ENCODE assay signal across 26 cellular contexts in genomic region chr20:21238400-21238799, GRCh38.
"Had no signal": no experiment of that assay in that cellular context is flagged by ENCODE, and none has a peak within 500 bp of the region (broad histone marks: within the 10 kb centered on the region; RNA-seq: fewer than 3 reads in every experiment).

No MANE protein-coding gene starts in this region.

- H3K9me3 Mint-ChIP-seq: activated CD4-positive, alpha-beta memory T cell treated with anti-CD3 and anti-CD28 coated beads, Interleukin-2, amount 10 ng/mL, durations not matched to agents 7 days and 5 days; activated CD4-positive, alpha-beta T cell treated with anti-CD3 and anti-CD28 coated beads, Interleukin-2, amount 10 ng/mL, durations not matched to agents 7 days and 5 days; activated naive CD4-positive, alpha-beta T cell treated with anti-CD3 and anti-CD28 coated beads, Interleukin-2, amount 10 ng/mL, durations not matched to agents 7 days and 5 days; activated T-cell treated with anti-CD3 and anti-CD28 coated beads, Interleukin-2, amount 50 U/mL, for 24 hours; memory B cell; naive thymus-derived CD4-positive, alpha-beta T cell; neural progenitor cell; WTC11 had no signal

- H3K4me3 ChIP-seq: colonic mucosa, esophagus squamous epithelium, neural progenitor cell, right lobe of liver, transverse colon, uterus had no signal

- H3K27me3 ChIP-seq: colonic mucosa, esophagus squamous epithelium, neural progenitor cell, right lobe of liver, transverse colon, uterus had no signal

- H3K27me3 Mint-ChIP-seq: activated CD4-positive, alpha-beta memory T cell treated with anti-CD3 and anti-CD28 coated beads, Interleukin-2, amount 10 ng/mL, durations not matched to agents 7 days and 5 days; activated CD4-positive, alpha-beta T cell treated with anti-CD3 and anti-CD28 coated beads, Interleukin-2, amount 10 ng/mL, durations not matched to agents 7 days and 5 days; activated naive CD4-positive, alpha-beta T cell treated with anti-CD3 and anti-CD28 coated beads, Interleukin-2, amount 10 ng/mL, durations not matched to agents 7 days and 5 days; activated T-cell treated with anti-CD3 and anti-CD28 coated beads, Interleukin-2, amount 50 U/mL, for 24 hours; memory B cell; naive thymus-derived CD4-positive, alpha-beta T cell had no signal

- DNase-seq: activated CD4-positive, alpha-beta memory T cell treated with anti-CD3 and anti-CD28 coated beads, Interleukin-2, amount 10 ng/mL, durations not matched to agents 7 days and 5 days; activated CD4-positive, alpha-beta T cell treated with anti-CD3 and anti-CD28 coated beads for 1 hour; activated CD4-positive, alpha-beta T cell treated with anti-CD3 and anti-CD28 coated beads, Interleukin-2, amount 10 ng/mL, durations not matched to agents 7 days and 5 days; activated CD8-positive, alpha-beta memory T cell treated with anti-CD3 and anti-CD28 coated beads, Interleukin-2, amount 50 U/mL, for 48 hours; activated gamma-delta T cell; activated naive CD4-positive, alpha-beta T cell treated with anti-CD3 and anti-CD28 coated beads, Interleukin-2, amount 10 ng/mL, durations not matched to agents 7 days and 5 days; activated T-cell treated with anti-CD3 and anti-CD28 coated beads, Interleukin-2, amount 50 U/mL, for 24 hours; colonic mucosa; effector CD8-positive, alpha-beta T cell; esophagus squamous epithelium; foreskin melanocyte; midbrain; naive thymus-derived CD4-positive, alpha-beta T cell; posterior cingulate gyrus; right lobe of liver; stimulated activated CD4-positive, alpha-beta T cell treated with anti-CD3 and anti-CD28 coated beads, Interleukin-2, amount 100 ng/mL, for 48 hours; stimulated activated naive CD4-positive, alpha-beta T cell treated with Interleukin-2 at 50 U/mL for 16 hours; uterus had no signal

- H3K4me3 Mint-ChIP-seq: activated CD4-positive, alpha-beta memory T cell treated with anti-CD3 and anti-CD28 coated beads, Interleukin-2, amount 10 ng/mL, durations not matched to agents 7 days and 5 days; activated CD4-positive, alpha-beta T cell treated with anti-CD3 and anti-CD28 coated beads, Interleukin-2, amount 10 ng/mL, durations not matched to agents 7 days and 5 days; activated naive CD4-positive, alpha-beta T cell treated with anti-CD3 and anti-CD28 coated beads, Interleukin-2, amount 10 ng/mL, durations not matched to agents 7 days and 5 days; activated T-cell treated with anti-CD3 and anti-CD28 coated beads, Interleukin-2, amount 50 U/mL, for 24 hours; memory B cell; naive thymus-derived CD4-positive, alpha-beta T cell; neural progenitor cell; WTC11 had no signal

- H3K9me3 ChIP-seq: colonic mucosa, esophagus squamous epithelium, right lobe of liver, transverse colon, uterus had no signal

- H3K36me3 Mint-ChIP-seq: activated naive CD4-positive, alpha-beta T cell treated with anti-CD3 and anti-CD28 coated beads, Interleukin-2, amount 10 ng/mL, durations not matched to agents 7 days and 5 days; neural progenitor cell; WTC11 had no signal

- H3K36me3 ChIP-seq: colonic mucosa, neural progenitor cell, right lobe of liver, transverse colon, uterus had no signal

- H2AFZ ChIP-seq: neural progenitor cell had no signal

- H3K9ac ChIP-seq: neural progenitor cell had no signal

- H3K4me2 ChIP-seq: neural progenitor cell had no signal

- ATAC-seq: naive thymus-derived CD4-positive, alpha-beta T cell; right lobe of liver; WTC11 had no signal

- H3K4me1 ChIP-seq: colonic mucosa, uterus had no signal

- H3K27ac Mint-ChIP-seq: activated CD4-positive, alpha-beta memory T cell treated with anti-CD3 and anti-CD28 coated beads, Interleukin-2, amount 10 ng/mL, durations not matched to agents 7 days and 5 days; activated CD4-positive, alpha-beta T cell treated with anti-CD3 and anti-CD28 coated beads, Interleukin-2, amount 10 ng/mL, durations not matched to agents 7 days and 5 days; activated naive CD4-positive, alpha-beta T cell treated with anti-CD3 and anti-CD28 coated beads, Interleukin-2, amount 10 ng/mL, durations not matched to agents 7 days and 5 days; activated T-cell treated with anti-CD3 and anti-CD28 coated beads, Interleukin-2, amount 50 U/mL, for 24 hours; memory B cell; naive thymus-derived CD4-positive, alpha-beta T cell; neural progenitor cell; WTC11 had no signal

- FAIRE-seq: bronchial epithelial cell, endometrium, islet of Langerhans had no signal

- H3K27ac ChIP-seq: colonic mucosa, epithelial cell of prostate, esophagus squamous epithelium, neural progenitor cell, right lobe of liver, transverse colon, uterus had no signal
